13 cellular contexts compared by ENCODE assay signal in genomic region chr1:26734501-26735058, GRCh38. TPM values are rescaled to one million over a fixed set of nuclear protein-coding genes. Genes with fewer than 3 reads are reported as not detected.
DNase-seq lines count a peak whose midpoint lies in the region; ATAC-seq and TF ChIP-seq lines count a peak whose summit lies in the region.
"Had no signal": no experiment of that assay in that cellular context is flagged by ENCODE, and none has a peak within 500 bp of the region (broad histone marks: within the 10 kb centered on the region; RNA-seq: fewer than 3 reads in every experiment).

No MANE protein-coding gene starts in this region.

- peaks cover 17% of the 10 kb centered on the region for H3K4me1 ChIP-seq in RWPE2 (ENCODE audit: insufficient read depth, poor library complexity, severe bottlenecking)
- H3K4me1 ChIP-seq in skeletal muscle satellite cell (ENCODE audit: control insufficient read depth, insufficient read depth, low read length): peaks cover 22% of the 10 kb centered on the region
- H3K4me1 ChIP-seq in ascending aorta: peaks cover 0 to 10% of the 10 kb centered on the region in 2 donors

- H3K36me3 Mint-ChIP-seq in activated naive CD4-positive, alpha-beta T cell treated with anti-CD3 and anti-CD28 coated beads, Interleukin-2, amount 50 U/mL, for 24 hours: peaks cover 26% of the 10 kb centered on the region

- H3K4me3 ChIP-seq in RWPE2 (ENCODE audit: severe bottlenecking) (no peak overlapping the region), skeletal muscle satellite cell (ENCODE audit: low read length) (no peak overlapping the region), ascending aorta (no peak overlapping the region)
- H3K4me3 ChIP-seq: adrenal gland had no signal

- H3K27ac Mint-ChIP-seq in activated naive CD4-positive, alpha-beta T cell treated with anti-CD3 and anti-CD28 coated beads, Interleukin-2, amount 50 U/mL, for 24 hours: peak overlapping the region; percentile 76
- H3K27ac Mint-ChIP-seq: T-helper 2 cell treated with Interferon-gamma antibody and Interleukin-4, amounts not matched to agents 5 μg/mL and 100 μg/mL, for 36 hours had no signal

- ATAC-seq in RWPE2 (ENCODE audit: low read depth): no peak
- no peak for ATAC-seq in GM21528 (IDR thresholded peaks at IDR 0.05; ENCODE audit: low FRiP score, unreplicated experiment)

- H3K4me1 Mint-ChIP-seq in activated naive CD4-positive, alpha-beta T cell treated with anti-CD3 and anti-CD28 coated beads, Interleukin-2, amount 50 U/mL, for 24 hours: peaks cover 66% of the 10 kb centered on the region

- H3K4me2 ChIP-seq in skeletal muscle satellite cell (ENCODE audit: low read length): no peak overlapping the region

- no peak for DNase-seq in activated naive CD4-positive, alpha-beta T cell (lab: John Stamatoyannopoulos, UW)
- DNase-seq in RWPE2 (ENCODE audit: low spot score) (no peak), fibroblast of gingiva (ENCODE audit: low read depth) (peak; percentile 36), ascending aorta (ENCODE audit: low spot score in 2 of 2) (no peak), NCI-H2171 treated with DMSO at 0.1 percent for 48 hours (lab: John Stamatoyannopoulos, UW) (no peak)
- DNase-seq: adrenal gland, NCI-H146, NCI-H524 had no signal

- H3K36me3 ChIP-seq in RWPE2 (ENCODE audit: low read depth) (peaks cover 90% of the 10 kb centered on the region), skeletal muscle satellite cell (ENCODE audit: insufficient read depth, low read length) (peaks cover 61% of the 10 kb centered on the region), ascending aorta (peaks cover 66 to 83% of the 10 kb centered on the region in 2 donors)

- H3K27me3 Mint-ChIP-seq in activated naive CD4-positive, alpha-beta T cell treated with anti-CD3 and anti-CD28 coated beads, Interleukin-2, amount 50 U/mL, for 24 hours: no peaks in the 10 kb centered on the region
- H3K27me3 Mint-ChIP-seq: progenitor cell of endocrine pancreas had no signal

- TF ChIP-seq CTCF in RWPE2 (IDR thresholded peaks at IDR 0.05; ENCODE audit: poor library complexity, severe bottlenecking) (no peak), ascending aorta (IDR thresholded peaks at IDR 0.05) (no peak)

- H3K4me3 Mint-ChIP-seq in activated naive CD4-positive, alpha-beta T cell treated with anti-CD3 and anti-CD28 coated beads, Interleukin-2, amount 50 U/mL, for 24 hours: no peak overlapping the region
- H3K4me3 Mint-ChIP-seq: T-helper 2 cell treated with Interferon-gamma antibody and Interleukin-4, amounts not matched to agents 5 μg/mL and 100 μg/mL, for 36 hours had no signal

- intact Hi-C loops in ascending aorta (cut with DNase I): no loop called here

- H3K9me3 ChIP-seq in RWPE2 (ENCODE audit: severe bottlenecking) (no peaks in the 10 kb centered on the region), skeletal muscle satellite cell (replicated peaks; ENCODE audit: low read length) (no peaks in the 10 kb centered on the region), ascending aorta (no peaks in the 10 kb centered on the region)
- H3K9me3 ChIP-seq: adrenal gland had no signal

- H3K27ac ChIP-seq in RWPE2 (ENCODE audit: poor library complexity, severe bottlenecking): peak overlapping the region; percentile 81
- H3K27ac ChIP-seq in ascending aorta: peak overlapping the region in 1 of 2 donors; percentile 26

- H3K9ac ChIP-seq in skeletal muscle satellite cell (ENCODE audit: low read depth, low read length): peak overlapping the region; percentile 10

- no peaks in the 10 kb centered on the region for H3K9me3 Mint-ChIP-seq in activated naive CD4-positive, alpha-beta T cell treated with anti-CD3 and anti-CD28 coated beads, Interleukin-2, amount 50 U/mL, for 24 hours
- H3K9me3 Mint-ChIP-seq: T-helper 2 cell treated with Interferon-gamma antibody and Interleukin-4, amounts not matched to agents 5 μg/mL and 100 μg/mL, for 36 hours had no signal

- no peaks in the 10 kb centered on the region for H3K27me3 ChIP-seq in RWPE2 (ENCODE audit: insufficient read depth, poor library complexity, severe bottlenecking)
- no peaks in the 10 kb centered on the region for H3K27me3 ChIP-seq in skeletal muscle satellite cell (ENCODE audit: control insufficient read depth, insufficient read depth, low read length)
- H3K27me3 ChIP-seq in ascending aorta: no peaks in the 10 kb centered on the region
- H3K27me3 ChIP-seq: adrenal gland had no signal

RNA-seq across cellular contexts. Expression of gene ARID1A, which starts 38.8 kb away (rescaled TPM):
- 16.8 and 18.0 TPM in 2 replicates for total RNA-seq in skeletal muscle satellite cell (2012; rRNA removed)
- 104 TPM for total RNA-seq in ascending aorta

RNA-seq across cellular contexts. Expression of gene PIGV, which starts 53.2 kb away (rescaled TPM):
- total RNA-seq in skeletal muscle satellite cell (2012; rRNA removed): 6.6 and 10.1 TPM in 2 replicates
- 8.8 TPM for total RNA-seq in ascending aorta
